ENCODE assay signal across 8 cellular contexts in the genomic region with DNA sequence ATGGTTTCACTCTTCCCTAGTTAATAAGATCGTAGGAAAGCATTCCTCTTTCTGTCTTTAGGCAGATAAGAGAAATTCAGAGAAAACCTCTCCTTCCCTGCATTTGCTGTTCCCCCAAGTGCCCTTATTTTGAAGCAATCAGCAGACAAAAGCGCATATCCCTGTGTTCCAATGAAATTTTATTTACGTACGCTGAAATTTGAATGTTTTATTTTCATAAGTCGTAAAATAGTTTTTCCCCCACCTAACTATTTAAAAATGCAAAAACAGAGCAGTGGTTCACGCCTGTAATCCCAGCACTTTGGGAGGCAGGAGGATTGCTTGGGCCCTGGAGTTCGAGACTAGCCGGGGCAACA. TPM values are rescaled to one million over a fixed set of nuclear protein-coding genes. Genes with fewer than 3 reads are reported as not detected.
A peak's percentile ranks its signal among the peaks of the same experiment; 100 is the strongest.
DNase-seq lines count a peak whose midpoint lies in the region; FAIRE-seq and TF ChIP-seq lines count a peak whose summit lies in the region.

No MANE protein-coding gene starts in this region.

- FAIRE-seq in small intestine (lab: Jason Lieb, UNC) (no peak), D721Med (lab: Jason Lieb, UNC) (no peak)

- WGBS in small intestine, 3 donors, result 84 to 91% (median 88%) methylated on average over 8 of the region's 8 CpGs

- peak overlapping the region; percentile 48 to 94 (median 66) for H3K27ac Mint-ChIP-seq in nephron

- peak overlapping the region; percentile 91 to 97 (median 96) for H3K4me3 Mint-ChIP-seq in nephron

- H3K27me3 ChIP-seq in BE2C (no peaks in the 10 kb centered on the region), small intestine (ENCODE audit: control insufficient read depth in 2 of 2, insufficient read depth in 2 of 2, low read length in 2 of 2) (no peaks in the 10 kb centered on the region)

- H3K4me1 Mint-ChIP-seq in nephron, result peaks cover 7% of the 10 kb centered on the region

- H3K4me1 ChIP-seq in BE2C (no peaks in the 10 kb centered on the region), small intestine (ENCODE audit: control insufficient read depth in 2 of 2, insufficient read depth in 1 of 2, low read depth in 1 of 2, low read length in 1 of 2) (no peaks in the 10 kb centered on the region)

- no peaks in the 10 kb centered on the region for H3K27me3 Mint-ChIP-seq in nephron (ENCODE audit: low read depth)

- TF ChIP-seq CTCF in BE2C (IDR thresholded peaks at IDR 0.05; ENCODE audit: low read depth, low read length) (no peak), LNCaP clone FGC (IDR thresholded peaks at IDR 0.05; ENCODE audit: control insufficient read depth, extremely low read depth, insufficient read depth) (no peak), nephron (IDR thresholded peaks at IDR 0.05; ENCODE audit: unreplicated experiment in 3 of 3) (no peak), D721Med (IDR thresholded peaks at IDR 0.05; ENCODE audit: insufficient read depth, missing control alignments) (no peak)

- no peaks in the 10 kb centered on the region for H3K9me3 Mint-ChIP-seq in nephron

- H3K9me3 ChIP-seq in BE2C (peaks cover 5% of the 10 kb centered on the region; the same call in 1 of the 2 replicates), small intestine (ENCODE audit: control insufficient read depth, low read depth) (no peaks in the 10 kb centered on the region)

- H3K4me3 ChIP-seq in BE2C (ENCODE audit: low read depth, low read length), result peak overlapping the region; percentile 26; the same call in 1 of the 2 replicates
- peak overlapping the region; percentile 96; the same call in 1 of the 2 replicates for H3K4me3 ChIP-seq in LNCaP clone FGC (ENCODE audit: low read depth, low read length)
- H3K4me3 ChIP-seq in small intestine (ENCODE audit: low read depth in 1 of 2, low read length in 2 of 2), result no peak overlapping the region

- DNase-seq in BE2C (no peak), LNCaP clone FGC (ENCODE audit: low read depth) (no peak), NCI-H226 (no peak), small intestine (no peak), cerebellar cortex (ENCODE audit: low spot score) (no peak), D721Med (ENCODE audit: insufficient read length, low spot score) (no peak)

- peak overlapping the region; percentile 69 for H3K27ac ChIP-seq in cingulate gyrus (ENCODE audit: low read depth, low read length)
- H3K27ac ChIP-seq in small intestine (ENCODE audit: low read depth in 1 of 2, low read length in 1 of 2), result peak overlapping the region in 1 of 2 donors; percentile 89

- H3K36me3 ChIP-seq in BE2C, result no peaks in the 10 kb centered on the region
- H3K36me3 ChIP-seq in small intestine (ENCODE audit: control insufficient read depth in 2 of 2, insufficient read depth in 2 of 2, low read length in 2 of 2), result peaks cover 0 to 5% of the 10 kb centered on the region in 2 donors

- peaks cover 9% of the 10 kb centered on the region for H3K36me3 Mint-ChIP-seq in nephron (ENCODE audit: low read depth)

RNA-seq across cellular contexts. Expression of a gene that starts 17.2 kb away (rescaled TPM):
- 15.3 TPM for polyA plus RNA-seq in BE2C (2012; ENCODE audit: insufficient read depth, insufficient read length, low read depth)
- 10 to 100 TPM; 12.3 to 19.0 (median 12.7) TPM for polyA plus RNA-seq in small intestine

RNA-seq across cellular contexts. Expression of a gene that starts 27.2 kb away (rescaled TPM):
- 918 TPM for polyA plus RNA-seq in BE2C (2012; ENCODE audit: insufficient read depth, insufficient read length, low read depth)
- polyA plus RNA-seq in small intestine, result 100 to 1,000 TPM; 115 to 126 (median 121) TPM

RNA-seq across cellular contexts. Expression of a gene that starts 48.2 kb away (rescaled TPM):
- polyA plus RNA-seq in BE2C (2012; ENCODE audit: insufficient read depth, insufficient read length, low read depth), result 13.4 TPM
- 1 to 10 TPM in 2 of 3 donors, under 1 TPM in 1; 0.45 to 2.3 (median 1.4) TPM for polyA plus RNA-seq in small intestine

Comparison
In these comparisons a context has a peak if more than half of its experiments do, and no peak if none do; other contexts are left out.
1. H3K4me3 ChIP-seq: peak in BE2C (single experiment) and LNCaP clone FGC (single experiment); none in small intestine (0 of 2).